8 cellular contexts compared by ENCODE assay signal in genomic region chr10:104925232-104925851, GRCh38.
A peak's percentile ranks its signal among the peaks of the same experiment; 100 is the strongest.
DNase-seq lines count a peak whose midpoint lies in the region; ATAC-seq and TF ChIP-seq lines count a peak whose summit lies in the region.

No MANE protein-coding gene starts in this region.

- H3K9me3 ChIP-seq in SU-DHL-6 (ENCODE audit: insufficient read depth, low read length) (no peaks in the 10 kb centered on the region), gastroesophageal sphincter (peaks cover 0 to 4% (median 0%) of the 10 kb centered on the region in 3 donors), spleen (no peaks in the 10 kb centered on the region)

- no peak overlapping the region for H3K27ac ChIP-seq in 22Rv1
- H3K27ac ChIP-seq in SU-DHL-6 (ENCODE audit: low read depth, low read length): no peak overlapping the region
- no peak overlapping the region for H3K27ac ChIP-seq in gastroesophageal sphincter
- no peak overlapping the region for H3K27ac ChIP-seq in spleen

- intact Hi-C loops in spleen (cut with DNase I; ENCODE audit: low total_unique reads): no loop called here

- H3K79me2 ChIP-seq in SU-DHL-6 (ENCODE audit: insufficient read depth, low read length): no peaks in the 10 kb centered on the region

- TF ChIP-seq POLR2A in gastroesophageal sphincter (IDR thresholded peaks at IDR 0.05) (no peak), spleen (IDR thresholded peaks at IDR 0.05) (no peak)

- H4K20me1 ChIP-seq in SU-DHL-6 (ENCODE audit: low read depth, low read length): no peaks in the 10 kb centered on the region

- H3F3A ChIP-seq in SU-DHL-6 (ENCODE audit: insufficient read depth): no peaks in the 10 kb centered on the region

- H3K27me3 ChIP-seq in SU-DHL-6 (ENCODE audit: low read length): no peaks in the 10 kb centered on the region
- H3K27me3 ChIP-seq in gastroesophageal sphincter: no peaks in the 10 kb centered on the region
- no peaks in the 10 kb centered on the region for H3K27me3 ChIP-seq in spleen (replicated peaks in 1 of 7)

- H3K9ac ChIP-seq in SU-DHL-6 (ENCODE audit: low read length): no peak overlapping the region

- no peaks in the 10 kb centered on the region for H3K9me2 ChIP-seq in SU-DHL-6 (replicated peaks; ENCODE audit: insufficient read depth, low read length)

- no peak overlapping the region for H3K4me2 ChIP-seq in SU-DHL-6 (ENCODE audit: low read depth, low read length, poor library complexity, severe bottlenecking)

- TF ChIP-seq CTCF in 22Rv1 (IDR thresholded peaks at IDR 0.05) (peak; percentile 83), SU-DHL-6 (IDR thresholded peaks at IDR 0.05; ENCODE audit: insufficient read depth, low read length, poor library complexity, severe bottlenecking) (peak; percentile 41), gastroesophageal sphincter (IDR thresholded peaks at IDR 0.05) (peak in 3 of 4 experiments; percentile 12 to 62 (median 28)), spleen (IDR thresholded peaks at IDR 0.05 in 8 of 11, conservative IDR thresholded peaks at IDR 0.05 in 3 of 11) (peak in 8 of 11 experiments; percentile 4 to 69 (median 50))

- H3K4me3 ChIP-seq in SU-DHL-6 (ENCODE audit: insufficient read depth, low read length, poor library complexity, severe bottlenecking) (no peak overlapping the region), gastroesophageal sphincter (no peak overlapping the region), spleen (no peak overlapping the region)

- DNase-seq in ELF-1 (ENCODE audit: low read depth, low spot score) (peak; percentile 32), spleen (no peak)

- H3K36me3 ChIP-seq in SU-DHL-6 (ENCODE audit: low read length) (no peaks in the 10 kb centered on the region), gastroesophageal sphincter (no peaks in the 10 kb centered on the region), spleen (no peaks in the 10 kb centered on the region)

- no peak overlapping the region for H2AFZ ChIP-seq in SU-DHL-6 (ENCODE audit: low read depth, low read length, severe bottlenecking)

- 56 to 74% methylated on average over 3 of the region's 3 CpGs for WGBS in gastroesophageal sphincter (ENCODE audit: low coverage in 1 of 2), 2 donors
- 30 to 37% (median 31%) methylated on average over 3 of the region's 3 CpGs for WGBS in spleen, 5 donors

- no peaks in the 10 kb centered on the region for H3K4me1 ChIP-seq in gastroesophageal sphincter
- H3K4me1 ChIP-seq in spleen: no peaks in the 10 kb centered on the region

- no peak for TF ChIP-seq EP300 in gastroesophageal sphincter (IDR thresholded peaks at IDR 0.05)

- peak; percentile 37 for ATAC-seq in HG03469 (IDR thresholded peaks at IDR 0.05; ENCODE audit: unreplicated experiment)
- no peak for ATAC-seq in gastroesophageal sphincter
- ATAC-seq in HG03097 (IDR thresholded peaks at IDR 0.05; ENCODE audit: low FRiP score, unreplicated experiment): no peak
- no peak for ATAC-seq in GM21737 (IDR thresholded peaks at IDR 0.05; ENCODE audit: unreplicated experiment)

Comparison
In these comparisons a context has a peak if more than half of its experiments do, and no peak if none do; other contexts are left out.
1. CTCF ChIP-seq: peak in every context shown above with its lines; median percentile 83 in 22Rv1; 50 in spleen; 41 in SU-DHL-6; 28 in gastroesophageal sphincter.